7 cellular contexts compared by ENCODE assay signal in genomic region chr1:169115891-169116585, GRCh38. TPM values are rescaled to one million over a fixed set of nuclear protein-coding genes. Genes with fewer than 3 reads are reported as not detected.
DNase-seq lines count a peak whose midpoint lies in the region; ATAC-seq and TF ChIP-seq lines count a peak whose summit lies in the region.

No MANE protein-coding gene starts in this region.

- peaks cover 58% of the 10 kb centered on the region for H3K4me1 Mint-ChIP-seq in type B pancreatic cell (ENCODE audit: unreplicated experiment)
- H3K4me1 Mint-ChIP-seq in activated naive CD4-positive, alpha-beta T cell treated with anti-CD3 and anti-CD28 coated beads for 36 hours (ENCODE audit: low read depth): peaks cover 5% of the 10 kb centered on the region

- H3K27me3 ChIP-seq in left lung: no peaks in the 10 kb centered on the region

- no peaks in the 10 kb centered on the region for H3K9me3 ChIP-seq in left lung

- peaks cover 60% of the 10 kb centered on the region for H3K36me3 Mint-ChIP-seq in type B pancreatic cell
- H3K36me3 Mint-ChIP-seq in activated naive CD4-positive, alpha-beta T cell treated with anti-CD3 and anti-CD28 coated beads for 36 hours (ENCODE audit: low read depth): peaks cover 10% of the 10 kb centered on the region

- CTCF ChIA-PET in activated naive CD4-positive, alpha-beta T cell treated with anti-CD3 and anti-CD28 coated beads for 36 hours (lab: Charles Lee): no interaction called here

- DNase-seq in astrocyte of the hippocampus (ENCODE audit: low read depth, low spot score) (peak; percentile 50), left lung (peak in 1 of 2 donors; percentile 80), type B pancreatic cell (ENCODE audit: extremely low spot score, unreplicated experiment) (no peak), NCI-H526 (lab: John Stamatoyannopoulos, UW) (no peak)
- no peak for DNase-seq in activated naive CD4-positive, alpha-beta T cell treated with anti-CD3 and anti-CD28 coated beads for 36 hours

- H3K4me1 ChIP-seq in left lung: peaks cover 19 to 48% of the 10 kb centered on the region in 2 donors

- H3K27me3 Mint-ChIP-seq in type B pancreatic cell: no peaks in the 10 kb centered on the region
- no peaks in the 10 kb centered on the region for H3K27me3 Mint-ChIP-seq in activated naive CD4-positive, alpha-beta T cell treated with anti-CD3 and anti-CD28 coated beads for 36 hours (ENCODE audit: low read depth)

- TF ChIP-seq CTCF in left lung (IDR thresholded peaks at IDR 0.05): no peak
- no peak for TF ChIP-seq CTCF in type B pancreatic cell (conservative IDR thresholded peaks at IDR 0.05)

- ATAC-seq in GM19035 (IDR thresholded peaks at IDR 0.05; ENCODE audit: unreplicated experiment) (peak; percentile 62), HG03159 (IDR thresholded peaks at IDR 0.05; ENCODE audit: unreplicated experiment) (peak; percentile 63), left lung (peak; percentile 70)

- H3K4me3 Mint-ChIP-seq in type B pancreatic cell: peak overlapping the region; percentile 83
- H3K4me3 Mint-ChIP-seq in activated naive CD4-positive, alpha-beta T cell treated with anti-CD3 and anti-CD28 coated beads for 36 hours: no peak overlapping the region

- H3K27ac ChIP-seq in left lung: peak overlapping the region; percentile 54 to 57

- peaks cover 0 to 17% of the 10 kb centered on the region in 2 donors for H3K36me3 ChIP-seq in left lung

- no peaks in the 10 kb centered on the region for H3K9me3 Mint-ChIP-seq in type B pancreatic cell
- no peaks in the 10 kb centered on the region for H3K9me3 Mint-ChIP-seq in activated naive CD4-positive, alpha-beta T cell treated with anti-CD3 and anti-CD28 coated beads for 36 hours

- peak overlapping the region in 1 of 2 donors; percentile 6 for H3K4me3 ChIP-seq in left lung

- H3K27ac Mint-ChIP-seq in type B pancreatic cell: peak overlapping the region; percentile 92
- no peak overlapping the region for H3K27ac Mint-ChIP-seq in activated naive CD4-positive, alpha-beta T cell treated with anti-CD3 and anti-CD28 coated beads for 36 hours

- intact Hi-C loops in left lung (cut with DNase I): no loop called here
- intact Hi-C loops in activated naive CD4-positive, alpha-beta T cell treated with anti-CD3 and anti-CD28 coated beads for 36 hours (cut with micrococcal nuclease): no loop called here

RNA-seq across cellular contexts. Expression of gene ATP1B1, which starts 9.5 kb away (rescaled TPM):
- total RNA-seq in left lung (100 to 1,000 TPM; 288 to 295 TPM), type B pancreatic cell (ENCODE audit: low replicate concordance) (237 and 306 TPM in 2 replicates)
- total RNA-seq in activated naive CD4-positive, alpha-beta T cell treated with anti-CD3 and anti-CD28 coated beads for 36 hours: 1 to 10 TPM; 5.6 to 6.2 TPM

Comparison
In these comparisons a context has a peak if more than half of its experiments do, and no peak if none do; other contexts are left out.
1. RNA of gene ATP1B1, which starts 9.5 kb away (total RNA-seq): 288 to 295 TPM in left lung and 237 to 306 TPM in type B pancreatic cell; 5.6 to 6.2 TPM in activated naive CD4-positive, alpha-beta T cell treated with anti-CD3 and anti-CD28 coated beads for 36 hours; every median in the first group is over 10 times any median in the second.
2. Peak in every context shown above with its lines, with median percentiles within 50 percentile points of each other: ATAC-seq.